Comparison of ENCODE assay signal across 16 cellular contexts in the genomic region with DNA sequence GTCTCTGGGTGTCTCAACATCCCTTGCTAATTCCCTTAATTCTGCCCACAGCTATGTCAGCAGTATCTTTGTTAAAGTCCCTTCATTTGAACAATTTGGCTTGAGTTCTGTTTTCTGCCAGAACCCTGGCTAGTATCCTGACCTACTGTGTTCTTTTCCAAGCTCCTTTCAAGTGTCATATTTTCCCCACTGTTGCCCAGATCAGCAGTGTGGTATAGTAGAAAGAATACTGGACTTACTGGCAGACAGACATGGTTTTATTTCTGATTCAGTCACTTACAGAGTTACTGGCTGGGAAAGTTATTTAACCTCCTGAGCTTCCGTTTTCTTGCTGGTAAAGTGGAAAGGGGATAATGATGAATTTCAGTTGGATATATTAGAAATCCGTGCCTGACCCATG. TPM values are rescaled to one million over a fixed set of nuclear protein-coding genes. Genes with fewer than 3 reads are reported as not detected.
DNase-seq lines count a peak whose midpoint lies in the region; ATAC-seq and TF ChIP-seq lines count a peak whose summit lies in the region.
"Had no signal": no experiment of that assay in that cellular context is flagged by ENCODE, and none has a peak within 500 bp of the region (broad histone marks: within the 10 kb centered on the region; RNA-seq: fewer than 3 reads in every experiment).

No MANE protein-coding gene starts in this region.

- peaks cover 10% of the 10 kb centered on the region for H3K4me1 Mint-ChIP-seq in stimulated activated effector memory CD8-positive, alpha-beta T cell treated with anti-CD3 and anti-CD28 coated beads, Interleukin-12 subunit alpha, Interleukin-12 subunit beta, amount 100 ng/mL, for 72 hours
- peaks cover 2% of the 10 kb centered on the region for H3K4me1 Mint-ChIP-seq in activated CD4-positive, alpha-beta T cell treated with anti-CD3 and anti-CD28 coated beads, Interleukin-2, amount 10 ng/mL, durations not matched to agents 7 days and 5 days
- H3K4me1 Mint-ChIP-seq: CD4-positive, CD25-positive, alpha-beta regulatory T cell had no signal

- H3K27ac ChIP-seq in SK-N-SH (ENCODE audit: low read depth in 2 of 2, low read length in 1 of 2), result peak overlapping the region in 1 of 2 experiments; percentile 95; a peak in 2 of 4 replicates
- peak overlapping the region; percentile 67 to 90 (median 78) for H3K27ac ChIP-seq in gastroesophageal sphincter
- H3K27ac ChIP-seq in prostate gland, result peak overlapping the region; percentile 34 to 48
- peak overlapping the region; percentile 77 to 84 for H3K27ac ChIP-seq in aorta (ENCODE audit: low read depth in 1 of 2, low read length in 2 of 2)
- H3K27ac ChIP-seq: 22Rv1, cardiac muscle cell, epithelial cell of prostate, pancreas had no signal

- TF ChIP-seq EP300 in SK-N-SH (IDR thresholded peaks at IDR 0.05; ENCODE audit: borderline replicate concordance in 1 of 2, low read depth in 1 of 2, low read length in 1 of 2) (no peak), gastroesophageal sphincter (IDR thresholded peaks at IDR 0.05) (no peak)

- H3K27me3 ChIP-seq in SK-N-SH (ENCODE audit: insufficient read depth) (no peaks in the 10 kb centered on the region), gastroesophageal sphincter (no peaks in the 10 kb centered on the region), prostate gland (replicated peaks; ENCODE audit: insufficient read depth) (no peaks in the 10 kb centered on the region), aorta (ENCODE audit: control insufficient read depth in 1 of 2, insufficient read depth in 2 of 2, low read length in 1 of 2) (no peaks in the 10 kb centered on the region)
- H3K27me3 ChIP-seq: cardiac muscle cell, pancreas had no signal

- ATAC-seq in SK-N-SH treated with all-trans-retinoic acid at 6 μM for 48 hours (no peak), gastroesophageal sphincter (peak; percentile 22), aorta (ENCODE audit: low FRiP score) (peak; percentile 70), HG03139 (IDR thresholded peaks at IDR 0.05; ENCODE audit: unreplicated experiment) (no peak)
- no peak for ATAC-seq in stimulated activated effector memory CD8-positive, alpha-beta T cell treated with anti-CD3 and anti-CD28 coated beads, Interleukin-12 subunit alpha, Interleukin-12 subunit beta, amount 100 ng/mL, for 72 hours

- CTCF ChIA-PET in SK-N-SH (lab: Yijun Ruan, JAX), result interaction anchor here (0.6 to 2.1 kb wide), 3 partner anchors 43 to 72 kb away, joined by 3 to 5 read pairs (median 4); no protein-coding TSS in a partner anchor
- CTCF ChIA-PET in activated CD4-positive, alpha-beta T cell treated with anti-CD3 and anti-CD28 coated beads, Interleukin-2, amount 10 ng/mL, durations not matched to agents 7 days and 5 days (lab: Charles Lee), result no interaction called here

- H2AFZ ChIP-seq in SK-N-SH (ENCODE audit: low read depth), result no peak overlapping the region

- no peak overlapping the region for H3K4me3 Mint-ChIP-seq in stimulated activated effector memory CD8-positive, alpha-beta T cell treated with anti-CD3 and anti-CD28 coated beads, Interleukin-12 subunit alpha, Interleukin-12 subunit beta, amount 100 ng/mL, for 72 hours
- H3K4me3 Mint-ChIP-seq in activated CD4-positive, alpha-beta T cell treated with anti-CD3 and anti-CD28 coated beads, Interleukin-2, amount 10 ng/mL, durations not matched to agents 7 days and 5 days, result no peak overlapping the region
- H3K4me3 Mint-ChIP-seq: CD4-positive, CD25-positive, alpha-beta regulatory T cell had no signal

- peak overlapping the region; percentile 59 for H3K9ac ChIP-seq in SK-N-SH

- DNase-seq in SK-N-SH (no peak), prostate gland (ENCODE audit: low spot score) (no peak), aorta (no peak)
- DNase-seq in stimulated activated effector memory CD8-positive, alpha-beta T cell treated with anti-CD3 and anti-CD28 coated beads, Interleukin-12 subunit alpha, Interleukin-12 subunit beta, amount 100 ng/mL, for 72 hours (ENCODE audit: low spot score in 2 of 2), result no peak
- DNase-seq in activated CD4-positive, alpha-beta T cell treated with anti-CD3 and anti-CD28 coated beads, Interleukin-2, amount 10 ng/mL, durations not matched to agents 7 days and 5 days, result no peak
- DNase-seq: activated gamma-delta T cell; CD4-positive, CD25-positive, alpha-beta regulatory T cell; NCI-H2171; stimulated activated CD8-positive, alpha-beta memory T cell treated with anti-CD3 and anti-CD28 coated beads, Interleukin-4, amount 100 ng/mL, for 48 hours had no signal

- peaks cover 2% of the 10 kb centered on the region for H3K27me3 Mint-ChIP-seq in activated CD4-positive, alpha-beta T cell treated with anti-CD3 and anti-CD28 coated beads, Interleukin-2, amount 10 ng/mL, durations not matched to agents 7 days and 5 days

- no peaks in the 10 kb centered on the region for H3K9me2 ChIP-seq in SK-N-SH

- WGBS in SK-N-SH (ENCODE audit: low lambda C conversion rate), result 80% methylated on average over 2 of the region's 2 CpGs
- 9 to 24% methylated on average over 2 of the region's 2 CpGs for WGBS in gastroesophageal sphincter (ENCODE audit: low coverage in 1 of 2), 2 donors
- 55% methylated on average over 2 of the region's 2 CpGs for WGBS in prostate gland
- 4 to 10% methylated on average over 2 of the region's 2 CpGs for WGBS in aorta, 2 donors

- H3K36me3 ChIP-seq in SK-N-SH (replicated peaks in 1 of 2; ENCODE audit: control insufficient read depth in 1 of 2, insufficient read depth in 2 of 2, low read length in 1 of 2) (no peaks in the 10 kb centered on the region), gastroesophageal sphincter (no peaks in the 10 kb centered on the region), prostate gland (no peaks in the 10 kb centered on the region), aorta (ENCODE audit: control insufficient read depth in 1 of 2, insufficient read depth in 2 of 2, low read length in 1 of 2) (no peaks in the 10 kb centered on the region)
- H3K36me3 ChIP-seq: cardiac muscle cell, pancreas had no signal

- peak overlapping the region; percentile 73 for H3K4me2 ChIP-seq in SK-N-SH

- H4K20me1 ChIP-seq in SK-N-SH (ENCODE audit: insufficient read depth), result no peaks in the 10 kb centered on the region

- POLR2A ChIA-PET in SK-N-SH (lab: Yijun Ruan, JAX), result no interaction called here
- POLR2A ChIA-PET in activated CD4-positive, alpha-beta T cell treated with anti-CD3 and anti-CD28 coated beads, Interleukin-2, amount 10 ng/mL, durations not matched to agents 7 days and 5 days (lab: Charles Lee), result no interaction called here

- peaks cover 52% of the 10 kb centered on the region for H3F3A ChIP-seq in SK-N-SH (replicated peaks; ENCODE audit: insufficient read depth)

- no peak overlapping the region for H3K4me3 ChIP-seq in SK-N-SH (ENCODE audit: low read depth in 2 of 2, low read length in 1 of 2)
- no peak overlapping the region for H3K4me3 ChIP-seq in gastroesophageal sphincter
- H3K4me3 ChIP-seq in prostate gland, result no peak overlapping the region
- no peak overlapping the region for H3K4me3 ChIP-seq in aorta (ENCODE audit: low read length in 2 of 2)
- H3K4me3 ChIP-seq: cardiac muscle cell, pancreas had no signal

- TF ChIP-seq CTCF in SK-N-SH (IDR thresholded peaks at IDR 0.05), result no peak
- no peak for TF ChIP-seq CTCF in gastroesophageal sphincter (IDR thresholded peaks at IDR 0.05)
- no peak for TF ChIP-seq CTCF in prostate gland (IDR thresholded peaks at IDR 0.05)

- H3K36me3 Mint-ChIP-seq in stimulated activated effector memory CD8-positive, alpha-beta T cell treated with anti-CD3 and anti-CD28 coated beads, Interleukin-12 subunit alpha, Interleukin-12 subunit beta, amount 100 ng/mL, for 72 hours, result no peaks in the 10 kb centered on the region
- H3K36me3 Mint-ChIP-seq in activated CD4-positive, alpha-beta T cell treated with anti-CD3 and anti-CD28 coated beads, Interleukin-2, amount 10 ng/mL, durations not matched to agents 7 days and 5 days (ENCODE audit: low read depth), result no peaks in the 10 kb centered on the region
- H3K36me3 Mint-ChIP-seq: CD4-positive, CD25-positive, alpha-beta regulatory T cell had no signal

- no peaks in the 10 kb centered on the region for H3K9me3 Mint-ChIP-seq in stimulated activated effector memory CD8-positive, alpha-beta T cell treated with anti-CD3 and anti-CD28 coated beads, Interleukin-12 subunit alpha, Interleukin-12 subunit beta, amount 100 ng/mL, for 72 hours
- H3K9me3 Mint-ChIP-seq in activated CD4-positive, alpha-beta T cell treated with anti-CD3 and anti-CD28 coated beads, Interleukin-2, amount 10 ng/mL, durations not matched to agents 7 days and 5 days, result no peaks in the 10 kb centered on the region
- H3K9me3 Mint-ChIP-seq: CD4-positive, CD25-positive, alpha-beta regulatory T cell had no signal

- intact Hi-C loops in prostate gland (cut with DNase I), result loop anchor here (5.0 kb wide), 2 partner anchors 40 to 50 kb away; partner anchors contain the start of gene RAB23
- intact Hi-C loops in aorta (cut with DNase I), result loop anchor here (5.0 to 10.0 kb wide), 3 partner anchors 40 to 90 kb away; partner anchors contain the start of genes BAG2 (in 2 of the 2) and RAB23 (in 1 of the 2)

- no peak for TF ChIP-seq RAD21 in SK-N-SH (IDR thresholded peaks at IDR 0.05; ENCODE audit: low read length)

- TF ChIP-seq POLR2A in gastroesophageal sphincter (IDR thresholded peaks at IDR 0.05), result no peak
- TF ChIP-seq POLR2A in prostate gland (IDR thresholded peaks at IDR 0.05), result no peak

- H3K9me3 ChIP-seq in SK-N-SH (no peaks in the 10 kb centered on the region), gastroesophageal sphincter (no peaks in the 10 kb centered on the region), prostate gland (no peaks in the 10 kb centered on the region), aorta (ENCODE audit: control insufficient read depth, low read length) (no peaks in the 10 kb centered on the region)
- H3K9me3 ChIP-seq: pancreas had no signal

- H3K4me1 ChIP-seq in SK-N-SH (ENCODE audit: control insufficient read depth in 1 of 2, insufficient read depth in 2 of 2, low read depth in 1 of 2, low read length in 1 of 2) (peaks cover 0 to 24% of the 10 kb centered on the region in 2 experiments), gastroesophageal sphincter (peaks cover 16 to 79% (median 26%) of the 10 kb centered on the region in 3 donors), prostate gland (replicated peaks) (no peaks in the 10 kb centered on the region), aorta (ENCODE audit: control insufficient read depth in 1 of 2, insufficient read depth in 2 of 2, low read length in 2 of 2) (peaks cover 2 to 25% of the 10 kb centered on the region in 2 donors)
- H3K4me1 ChIP-seq: pancreas had no signal

- H3K27ac Mint-ChIP-seq in stimulated activated effector memory CD8-positive, alpha-beta T cell treated with anti-CD3 and anti-CD28 coated beads, Interleukin-12 subunit alpha, Interleukin-12 subunit beta, amount 100 ng/mL, for 72 hours, result no peak overlapping the region
- H3K27ac Mint-ChIP-seq in activated CD4-positive, alpha-beta T cell treated with anti-CD3 and anti-CD28 coated beads, Interleukin-2, amount 10 ng/mL, durations not matched to agents 7 days and 5 days, result no peak overlapping the region
- H3K27ac Mint-ChIP-seq: CD4-positive, CD25-positive, alpha-beta regulatory T cell had no signal

- no peaks in the 10 kb centered on the region for H3K79me2 ChIP-seq in SK-N-SH (ENCODE audit: insufficient read depth)

RNA-seq across cellular contexts. Expression of gene RAB23, which starts 39.8 kb away (rescaled TPM):
- 6.6 and 11.3 TPM in 2 replicates for polyA plus RNA-seq in SK-N-SH (2012; rRNA removed)
- 14.7 and 19.5 TPM in 2 replicates for polyA plus RNA-seq in SK-N-SH (2012; cell fraction: cytosol; rRNA removed)
- polyA plus RNA-seq in SK-N-SH (2012; cell fraction: nucleus; rRNA removed), result 4.3 and 8.9 TPM in 2 replicates
- 100 to 1,000 TPM in 1 of 4 donors, 10 to 100 TPM in 3; 45.5 to 107 (median 78.1) TPM for total RNA-seq in gastroesophageal sphincter
- total RNA-seq in prostate gland, result 10 to 100 TPM; 20.4 to 22.3 TPM
- total RNA-seq in aorta, result 10 to 100 TPM; 55.9 to 59.2 TPM
- 10 to 100 TPM; 24.8 to 47.1 TPM for polyA plus RNA-seq in aorta
- 1 to 10 TPM; 3.5 to 3.8 TPM for total RNA-seq in activated CD4-positive, alpha-beta T cell treated with anti-CD3 and anti-CD28 coated beads, Interleukin-2, amount 10 ng/mL, durations not matched to agents 7 days and 5 days

RNA-seq across cellular contexts. Expression of gene PRIM2, which starts 55.5 kb away (rescaled TPM):
- 14.1 and 19.9 TPM in 2 replicates for polyA plus RNA-seq in SK-N-SH (2012; rRNA removed)
- 23.8 and 27.2 TPM in 2 replicates for polyA plus RNA-seq in SK-N-SH (2012; cell fraction: cytosol; rRNA removed)
- 7.4 and 19.3 TPM in 2 replicates for polyA plus RNA-seq in SK-N-SH (2012; cell fraction: nucleus; rRNA removed)
- total RNA-seq in gastroesophageal sphincter, result 10 to 100 TPM in 1 of 4 donors, 1 to 10 TPM in 3; 8.1 to 11.2 (median 9.0) TPM
- total RNA-seq in prostate gland, result 10 to 100 TPM; 18.5 to 28.9 TPM
- 10 to 100 TPM in 1 of 2 donors, 1 to 10 TPM in 1; 9.3 to 12.3 TPM for total RNA-seq in aorta
- 1 to 10 TPM; 2.8 to 4.9 TPM for polyA plus RNA-seq in aorta
- total RNA-seq in activated CD4-positive, alpha-beta T cell treated with anti-CD3 and anti-CD28 coated beads, Interleukin-2, amount 10 ng/mL, durations not matched to agents 7 days and 5 days, result 10 to 100 TPM; 35.7 to 37.7 TPM

Comparison
In these comparisons a context has a peak if more than half of its experiments do, and no peak if none do; other contexts are left out.
1. ATAC-seq: peak in gastroesophageal sphincter (single experiment) and aorta (single experiment); none in SK-N-SH treated with all-trans-retinoic acid at 6 μM for 48 hours (single experiment), stimulated activated effector memory CD8-positive, alpha-beta T cell treated with anti-CD3 and anti-CD28 coated beads, Interleukin-12 subunit alpha, Interleukin-12 subunit beta, amount 100 ng/mL, for 72 hours (single experiment) and HG03139 (single experiment).
2. RNA of gene RAB23, which starts 39.8 kb away (total RNA-seq): 45.5 to 107 TPM in gastroesophageal sphincter, 55.9 to 59.2 TPM in aorta and 20.4 to 22.3 TPM in prostate gland; 3.5 to 3.8 TPM in activated CD4-positive, alpha-beta T cell treated with anti-CD3 and anti-CD28 coated beads, Interleukin-2, amount 10 ng/mL, durations not matched to agents 7 days and 5 days; every median in the first group is over 4 times any median in the second.